Comparison of ENCODE assay signal across 3 cellular contexts in the genomic region with DNA sequence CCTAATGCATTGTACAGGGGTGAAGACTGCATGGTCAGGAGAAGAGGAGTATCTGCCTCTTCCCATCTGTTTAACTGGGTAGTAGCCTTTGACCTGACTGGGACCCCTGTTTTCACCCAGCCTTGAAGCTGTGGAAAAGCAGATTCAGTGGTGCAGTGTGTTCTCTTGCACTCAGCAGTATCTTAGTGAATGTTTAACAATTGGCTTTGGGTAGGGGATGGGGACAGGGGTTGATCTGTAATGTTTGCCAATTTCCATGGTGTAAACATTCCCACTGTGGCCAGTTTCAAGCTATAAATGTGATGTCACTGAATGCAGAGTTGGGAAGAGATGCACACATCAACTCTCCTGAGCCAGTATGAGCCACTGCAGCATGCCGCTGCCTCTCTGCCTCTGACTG.
TF ChIP-seq lines count a peak whose summit lies in the region.

No MANE protein-coding gene starts in this region.

TF ChIP-seq in HepG2, 621 proteins besides CTCF, POLR2A, EP300 and RAD21 (continues in another document):
- TF ChIP-seq, protein P1, sequence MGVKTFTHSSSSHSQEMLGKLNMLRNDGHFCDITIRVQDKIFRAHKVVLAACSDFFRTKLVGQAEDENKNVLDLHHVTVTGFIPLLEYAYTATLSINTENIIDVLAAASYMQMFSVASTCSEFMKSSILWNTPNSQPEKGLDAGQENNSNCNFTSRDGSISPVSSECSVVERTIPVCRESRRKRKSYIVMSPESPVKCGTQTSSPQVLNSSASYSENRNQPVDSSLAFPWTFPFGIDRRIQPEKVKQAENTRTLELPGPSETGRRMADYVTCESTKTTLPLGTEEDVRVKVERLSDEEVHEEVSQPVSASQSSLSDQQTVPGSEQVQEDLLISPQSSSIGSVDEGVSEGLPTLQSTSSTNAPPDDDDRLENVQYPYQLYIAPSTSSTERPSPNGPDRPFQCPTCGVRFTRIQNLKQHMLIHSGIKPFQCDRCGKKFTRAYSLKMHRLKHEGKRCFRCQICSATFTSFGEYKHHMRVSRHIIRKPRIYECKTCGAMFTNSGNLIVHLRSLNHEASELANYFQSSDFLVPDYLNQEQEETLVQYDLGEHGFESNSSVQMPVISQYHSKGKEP (CRISPR knock-in tag; IDR thresholded peaks at IDR 0.05): no peak
- TF ChIP-seq AHDC1 (CRISPR knock-in tag; IDR thresholded peaks at IDR 0.05; ENCODE audit: borderline replicate concordance) (0 out of 2 replicates have a peak, but pooled peaks have one; percentile 28), MLLT10 (CRISPR knock-in tag; IDR thresholded peaks at IDR 0.05) (no peak)
- TF ChIP-seq, protein P2, sequence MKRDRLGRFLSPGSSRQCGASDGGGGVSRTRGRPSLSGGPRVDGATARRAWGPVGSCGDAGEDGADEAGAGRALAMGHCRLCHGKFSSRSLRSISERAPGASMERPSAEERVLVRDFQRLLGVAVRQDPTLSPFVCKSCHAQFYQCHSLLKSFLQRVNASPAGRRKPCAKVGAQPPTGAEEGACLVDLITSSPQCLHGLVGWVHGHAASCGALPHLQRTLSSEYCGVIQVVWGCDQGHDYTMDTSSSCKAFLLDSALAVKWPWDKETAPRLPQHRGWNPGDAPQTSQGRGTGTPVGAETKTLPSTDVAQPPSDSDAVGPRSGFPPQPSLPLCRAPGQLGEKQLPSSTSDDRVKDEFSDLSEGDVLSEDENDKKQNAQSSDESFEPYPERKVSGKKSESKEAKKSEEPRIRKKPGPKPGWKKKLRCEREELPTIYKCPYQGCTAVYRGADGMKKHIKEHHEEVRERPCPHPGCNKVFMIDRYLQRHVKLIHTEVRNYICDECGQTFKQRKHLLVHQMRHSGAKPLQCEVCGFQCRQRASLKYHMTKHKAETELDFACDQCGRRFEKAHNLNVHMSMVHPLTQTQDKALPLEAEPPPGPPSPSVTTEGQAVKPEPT (CRISPR knock-in tag; IDR thresholded peaks at IDR 0.05; ENCODE audit: low read depth): no peak

TF ChIP-seq in HEK293, 187 proteins besides CTCF, POLR2A, EP300 and RAD21:
- no peak for TF ChIP-seq ZNF707 (tag by site-specific recombination; IDR thresholded peaks at IDR 0.05)
- TF ChIP-seq ZNF112 (tag by site-specific recombination; IDR thresholded peaks at IDR 0.05): peak; percentile 73

TF ChIP-seq in IMR-90, 13 proteins besides CTCF, POLR2A, EP300 and RAD21:
- TF ChIP-seq, protein P3, sequence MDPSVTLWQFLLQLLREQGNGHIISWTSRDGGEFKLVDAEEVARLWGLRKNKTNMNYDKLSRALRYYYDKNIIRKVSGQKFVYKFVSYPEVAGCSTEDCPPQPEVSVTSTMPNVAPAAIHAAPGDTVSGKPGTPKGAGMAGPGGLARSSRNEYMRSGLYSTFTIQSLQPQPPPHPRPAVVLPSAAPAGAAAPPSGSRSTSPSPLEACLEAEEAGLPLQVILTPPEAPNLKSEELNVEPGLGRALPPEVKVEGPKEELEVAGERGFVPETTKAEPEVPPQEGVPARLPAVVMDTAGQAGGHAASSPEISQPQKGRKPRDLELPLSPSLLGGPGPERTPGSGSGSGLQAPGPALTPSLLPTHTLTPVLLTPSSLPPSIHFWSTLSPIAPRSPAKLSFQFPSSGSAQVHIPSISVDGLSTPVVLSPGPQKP (IDR thresholded peaks at IDR 0.05; ENCODE audit: borderline replicate concordance, low read depth, low read length): no peak
- TF ChIP-seq MXI1 (IDR thresholded peaks at IDR 0.05; ENCODE audit: borderline replicate concordance, low read depth, low read length) (no peak), MAFK (IDR thresholded peaks at IDR 0.05; ENCODE audit: low read depth, low read length) (no peak), NFE2L2 (IDR thresholded peaks at IDR 0.05; ENCODE audit: low read depth, low read length) (no peak)
